8 cellular contexts compared by ENCODE assay signal in the genomic region with DNA sequence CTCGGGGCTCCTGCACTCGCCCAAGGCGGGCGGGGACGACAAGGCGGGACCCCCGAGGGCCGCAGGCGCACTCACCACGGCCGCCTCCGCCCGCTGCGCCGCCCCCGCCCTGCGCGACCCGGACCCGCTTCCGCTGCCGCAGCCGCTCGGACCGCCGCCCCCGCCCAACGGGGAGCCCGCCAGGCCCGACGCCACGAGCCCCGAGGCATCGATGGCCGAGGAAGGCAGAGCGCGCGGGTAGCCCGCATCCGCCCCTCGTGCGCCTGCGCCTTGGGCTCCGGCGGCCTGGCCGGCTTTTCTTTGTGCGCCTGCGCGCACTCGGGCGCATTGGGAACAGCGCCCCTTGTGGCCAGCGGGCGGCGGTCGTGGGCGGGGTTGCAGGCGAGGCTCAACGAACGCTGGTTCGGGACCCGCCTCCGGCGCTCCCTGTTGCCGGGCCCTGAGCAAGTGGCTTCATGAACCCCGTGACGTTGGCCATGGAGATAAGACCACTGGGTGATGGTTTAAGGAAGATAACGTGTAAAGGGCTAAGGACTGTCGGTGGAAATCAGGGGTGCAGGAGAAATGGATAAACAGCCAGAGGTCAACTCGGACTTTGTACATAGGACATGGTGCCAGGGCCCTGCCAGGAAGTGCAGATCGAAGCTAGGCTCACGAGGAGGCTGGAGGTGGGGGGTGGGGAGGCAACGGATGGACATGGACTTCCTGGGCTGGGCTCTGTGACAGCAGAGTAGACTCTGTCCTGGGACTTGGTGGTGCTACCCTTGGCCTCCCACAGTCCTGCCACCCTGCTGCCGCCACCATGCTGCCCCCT. TPM values are rescaled to one million over a fixed set of nuclear protein-coding genes. Genes with fewer than 3 reads are reported as not detected.
DNase-seq lines count a peak whose midpoint lies in the region; FAIRE-seq lines count a peak whose summit lies in the region.

A gene (plus strand): TSS at position 725 of the 814 bp plus-strand sequence. CDS start 78 bp downstream, at position 803.
A gene with protein sequence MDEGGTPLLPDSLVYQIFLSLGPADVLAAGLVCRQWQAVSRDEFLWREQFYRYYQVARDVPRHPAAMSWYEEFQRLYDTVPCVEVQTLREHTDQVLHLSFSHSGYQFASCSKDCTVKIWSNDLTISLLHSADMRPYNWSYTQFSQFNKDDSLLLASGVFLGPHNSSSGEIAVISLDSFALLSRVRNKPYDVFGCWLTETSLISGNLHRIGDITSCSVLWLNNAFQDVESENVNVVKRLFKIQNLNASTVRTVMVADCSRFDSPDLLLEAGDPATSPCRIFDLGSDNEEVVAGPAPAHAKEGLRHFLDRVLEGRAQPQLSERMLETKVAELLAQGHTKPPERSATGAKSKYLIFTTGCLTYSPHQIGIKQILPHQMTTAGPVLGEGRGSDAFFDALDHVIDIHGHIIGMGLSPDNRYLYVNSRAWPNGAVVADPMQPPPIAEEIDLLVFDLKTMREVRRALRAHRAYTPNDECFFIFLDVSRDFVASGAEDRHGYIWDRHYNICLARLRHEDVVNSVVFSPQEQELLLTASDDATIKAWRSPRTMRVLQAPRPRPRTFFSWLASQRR (minus strand): TSS at position 220 of the 814 bp plus-strand sequence. CDS start 655 bp downstream, outside the sequence.

- H3K36me3 ChIP-seq in HAP-1 (replicated peaks) (peaks cover 29% of the 10 kb centered on the region), MG63 (peaks cover 38% of the 10 kb centered on the region), neuron (ENCODE audit: insufficient read depth, low read length) (peaks cover 30% of the 10 kb centered on the region)

- H3K4me3 ChIP-seq in HAP-1: peak within 1 kb of the TSS; percentile 78
- H3K4me3 ChIP-seq in MG63: peak within 1 kb of the TSS; percentile 83
- peak within 1 kb of the TSS; percentile 87 for H3K4me3 ChIP-seq in neuron (ENCODE audit: low read length)

- H3K27me3 ChIP-seq in HAP-1 (ENCODE audit: low read depth) (no peaks in the 10 kb centered on the region), MG63 (no peaks in the 10 kb centered on the region), neuron (ENCODE audit: insufficient read depth, low read length) (no peaks in the 10 kb centered on the region)

- peak; percentile 70 for DNase-seq in GF-D8 (lab: John Stamatoyannopoulos, UW)
- peak; percentile 91 to 94 for DNase-seq in HAP-1 (ENCODE audit: low spot score in 2 of 2)
- peak; percentile 95 for DNase-seq in MG63
- peak; percentile 5 for DNase-seq in SIG-M5 (lab: John Stamatoyannopoulos, UW)
- DNase-seq in activated naive CD4-positive, alpha-beta T cell (lab: John Stamatoyannopoulos, UW): peak; percentile 90 to 94 (median 92)
- peak; percentile 99 to 100 for DNase-seq in frontal cortex (ENCODE audit: low spot score in 2 of 2)
- DNase-seq in stromal cell of bone marrow (ENCODE audit: low read depth): peak; percentile 82

- in situ Hi-C loops in HAP-1 (cut with MboI; ENCODE audit: low sequenced_read_pairs): no loop called here

- H3K9me3 ChIP-seq in HAP-1: no peaks in the 10 kb centered on the region
- no peaks in the 10 kb centered on the region for H3K9me3 ChIP-seq in MG63
- H3K9me3 ChIP-seq in neuron (ENCODE audit: low read length): no peaks in the 10 kb centered on the region

- H3K4me1 ChIP-seq in HAP-1: peaks cover 19% of the 10 kb centered on the region
- H3K4me1 ChIP-seq in neuron (ENCODE audit: insufficient read depth, low read length): peaks cover 5% of the 10 kb centered on the region

- peak within 1 kb of the TSS; percentile 4 for H2AFZ ChIP-seq in neuron (ENCODE audit: low read depth, low read length)

- FAIRE-seq in frontal cortex (lab: Jason Lieb, UNC): no peak

RNA-seq across cellular contexts. Expression of the first gene that starts in this region (rescaled TPM):
- total RNA-seq in MG63 (2014; rRNA removed; shearing (Covaris generic); ENCODE audit: low replicate concordance): not detected in 2 replicates
- not detected for total RNA-seq in frontal cortex

RNA-seq across cellular contexts. Expression of the second gene that starts in this region (rescaled TPM):
- 66.3 and 88.3 TPM in 2 replicates for total RNA-seq in MG63 (2014; rRNA removed; shearing (Covaris generic); ENCODE audit: low replicate concordance)
- total RNA-seq in frontal cortex: 62.4 TPM

Comparison
In these comparisons a context has a peak if more than half of its experiments do, and no peak if none do; other contexts are left out.
1. Peak in every context shown above with its lines: DNase-seq and H3K4me3 ChIP-seq.
2. DNase-seq: peak in every context shown above with its lines; median percentile 100 in frontal cortex; 95 in MG63; 92 in HAP-1; 92 in activated naive CD4-positive, alpha-beta T cell; 82 in stromal cell of bone marrow; 70 in GF-D8; 5 in SIG-M5.